Comparison of ENCODE assay signal across 1 cellular context in genomic region chr4:2805712-2806391, GRCh38.
TF ChIP-seq lines count a peak whose summit lies in the region.

No MANE protein-coding gene starts in this region.

TF ChIP-seq in IMR-90, 13 proteins besides CTCF, POLR2A, EP300 and RAD21:
- TF ChIP-seq RCOR1 (IDR thresholded peaks at IDR 0.05; ENCODE audit: insufficient replicate concordance, low read length) = no peak
- TF ChIP-seq MAFK (IDR thresholded peaks at IDR 0.05; ENCODE audit: low read depth, low read length) = no peak
- TF ChIP-seq SMC3 (IDR thresholded peaks at IDR 0.05; ENCODE audit: low read depth, low read length) = no peak
- TF ChIP-seq CHD1 (IDR thresholded peaks at IDR 0.05; ENCODE audit: low read depth, low read length) = no peak
- TF ChIP-seq FOS (IDR thresholded peaks at IDR 0.05; ENCODE audit: low read depth, low read length) = no peak
- TF ChIP-seq NFE2L2 (IDR thresholded peaks at IDR 0.05; ENCODE audit: low read depth, low read length) = no peak
- no peak for TF ChIP-seq CEBPB (IDR thresholded peaks at IDR 0.05; ENCODE audit: low read depth, low read length)
- no peak for TF ChIP-seq ELK1 (IDR thresholded peaks at IDR 0.05; ENCODE audit: borderline replicate concordance, low read depth, low read length)
- TF ChIP-seq RFX5 (IDR thresholded peaks at IDR 0.05; ENCODE audit: low read depth, low read length) = no peak
- no peak for TF ChIP-seq MXI1 (IDR thresholded peaks at IDR 0.05; ENCODE audit: borderline replicate concordance, low read depth, low read length)
- TF ChIP-seq BHLHE40 (IDR thresholded peaks at IDR 0.05; ENCODE audit: low read depth, low read length) = no peak
- TF ChIP-seq USF2 (IDR thresholded peaks at IDR 0.05; ENCODE audit: low read depth, low read length) = no peak
- no peak for TF ChIP-seq MAZ (IDR thresholded peaks at IDR 0.05; ENCODE audit: borderline replicate concordance, low read depth, low read length)
